In genomic region chr11:9581556-9582161, GRCh38 we compare ENCODE assay signal across 21 cellular contexts. TPM values are rescaled to one million over a fixed set of nuclear protein-coding genes. Genes with fewer than 3 reads are reported as not detected.
DNase-seq lines count a peak whose midpoint lies in the region; ATAC-seq, FAIRE-seq and TF ChIP-seq lines count a peak whose summit lies in the region.
"Had no signal": no experiment of that assay in that cellular context is flagged by ENCODE, and none has a peak within 500 bp of the region (broad histone marks: within the 10 kb centered on the region; RNA-seq: fewer than 3 reads in every experiment).

No MANE protein-coding gene starts in this region.

- H3K79me2 ChIP-seq in DOHH2 (ENCODE audit: control insufficient read depth, low read length) (peaks cover 87% of the 10 kb centered on the region), Loucy (ENCODE audit: insufficient read depth, low read length) (peaks cover 88% of the 10 kb centered on the region), H1 (ENCODE audit: control insufficient read depth in 1 of 2, insufficient read depth in 2 of 2, low read length in 2 of 2) (peaks cover 6 to 48% of the 10 kb centered on the region in 2 experiments)

- H4K20me1 ChIP-seq in DOHH2 (ENCODE audit: control insufficient read depth, insufficient read depth, low read depth, low read length) (0 out of 2 replicates have a peak, but pooled peaks cover 9% of the 10 kb centered on the region), Loucy (ENCODE audit: insufficient read depth, low read length, poor library complexity, severe bottlenecking) (peaks cover 62% of the 10 kb centered on the region), H1 (replicated peaks in 1 of 2; ENCODE audit: control insufficient read depth in 1 of 2, insufficient read depth in 2 of 2, low read length in 2 of 2) (peaks cover 0 to 8% of the 10 kb centered on the region in 2 experiments)

- TF ChIP-seq POLR2A in H1 (IDR thresholded peaks at IDR 0.05; ENCODE audit: control extremely low read depth in 1 of 2, low read depth in 2 of 2, low read length in 2 of 2), result peak in 1 of 2 experiments; percentile 68; a peak in 1 of 3 replicates

- H3K4me1 ChIP-seq in DOHH2 (ENCODE audit: control insufficient read depth, low read length) (peaks cover 77% of the 10 kb centered on the region), Loucy (ENCODE audit: insufficient read depth, low read length, poor library complexity, severe bottlenecking) (peaks cover 34% of the 10 kb centered on the region), H1 (replicated peaks in 1 of 4; ENCODE audit: control insufficient read depth in 3 of 4, insufficient read depth in 4 of 4, low read length in 3 of 4) (peaks cover 0 to 5% (median 1%) of the 10 kb centered on the region in 4 experiments; a peak in 2 of 7 replicates)
- H3K4me1 ChIP-seq: BE2C had no signal

- 93% methylated on average over 6 of the region's 6 CpGs; no CpG with 5 or more reads in 1 of the 2 experiments for WGBS in H1 (ENCODE audit: extremely low coverage in 1 of 2, insufficient coverage in 1 of 2, insufficient read length in 1 of 2, insufficient replicate concordance in 2 of 2, low coverage in 1 of 2, low lambda C conversion rate in 2 of 2, missing lambda C conversion rate in 1 of 2), 2 experiments

- peaks cover 70% of the 10 kb centered on the region for H3F3A ChIP-seq in DOHH2 (ENCODE audit: control insufficient read depth, insufficient read depth)
- H3F3A ChIP-seq in Loucy (ENCODE audit: low read depth), result no peaks in the 10 kb centered on the region; the same call in 1 of the 2 replicates

- no peak for TF ChIP-seq CTCF in DOHH2 (IDR thresholded peaks at IDR 0.05; ENCODE audit: low read depth, low read length, poor library complexity, severe bottlenecking)
- no peak for TF ChIP-seq CTCF in Loucy (conservative IDR thresholded peaks at IDR 0.05; ENCODE audit: low read length)
- no peak for TF ChIP-seq CTCF in H1 (IDR thresholded peaks at IDR 0.05; ENCODE audit: control extremely low read depth in 1 of 3, insufficient read depth in 1 of 3, low read depth in 1 of 3, low read length in 3 of 3)

- no peak overlapping the region for H3K9ac ChIP-seq in Loucy (ENCODE audit: low read depth, low read length, poor library complexity, severe bottlenecking)
- no peak overlapping the region for H3K9ac ChIP-seq in H1 (replicated peaks in 1 of 4; ENCODE audit: extremely low read depth in 1 of 4, low read depth in 3 of 4, low read length in 3 of 4)

- H3K9me2 ChIP-seq in DOHH2 (replicated peaks; ENCODE audit: control insufficient read depth, low read length), result no peaks in the 10 kb centered on the region
- no peaks in the 10 kb centered on the region for H3K9me2 ChIP-seq in Loucy (replicated peaks; ENCODE audit: low read depth, low read length)

- CTCF ChIA-PET in H1 (lab: Charles Lee; ENCODE audit: partially characterized antibody), result interaction anchor here (1.0 to 1.2 kb wide), 2 partner anchors 12 to 31 kb away, joined by 4 to 5 read pairs; no protein-coding TSS in a partner anchor

- no peak overlapping the region for H3K56ac ChIP-seq in H1 (replicated peaks; ENCODE audit: insufficient read length, low read depth, low read length)

- TF ChIP-seq EP300 in H1 (IDR thresholded peaks at IDR 0.05; ENCODE audit: borderline replicate concordance in 1 of 2, low read depth in 2 of 2, low read length in 2 of 2), result no peak

- H3K9me3 ChIP-seq in DOHH2 (ENCODE audit: control insufficient read depth, insufficient read depth, low read length), result no peaks in the 10 kb centered on the region
- no peaks in the 10 kb centered on the region for H3K9me3 ChIP-seq in Loucy (ENCODE audit: insufficient read depth, low read depth, low read length)
- H3K9me3 ChIP-seq in H1 (ENCODE audit: insufficient read depth in 2 of 2, low read depth in 1 of 2, low read length in 1 of 2), result no peaks in the 10 kb centered on the region
- H3K9me3 ChIP-seq: BE2C had no signal

- H2BK12ac ChIP-seq in H1 (ENCODE audit: low read depth, low read length), result no peak overlapping the region

- H3K27me3 ChIP-seq in DOHH2 (ENCODE audit: control insufficient read depth, low read length) (no peaks in the 10 kb centered on the region), Loucy (ENCODE audit: insufficient read depth, low read length, poor library complexity, severe bottlenecking) (no peaks in the 10 kb centered on the region), H1 (replicated peaks in 1 of 4; ENCODE audit: control insufficient read depth in 3 of 4, extremely low read depth in 1 of 4, insufficient read depth in 3 of 4, low read length in 3 of 4) (no peaks in the 10 kb centered on the region)
- H3K27me3 ChIP-seq: BE2C had no signal

- H3K4ac ChIP-seq in H1 (replicated peaks; ENCODE audit: insufficient read length, low read depth, low read length), result no peak overlapping the region

- H3K14ac ChIP-seq in H1 (ENCODE audit: insufficient read length), result no peak overlapping the region

- TF ChIP-seq RAD21 in H1 (IDR thresholded peaks at IDR 0.05 in 1 of 2, conservative IDR thresholded peaks at IDR 0.05 in 1 of 2; ENCODE audit: low read depth in 2 of 2, low read length in 2 of 2), result no peak

- H3K18ac ChIP-seq in H1 (ENCODE audit: extremely low read depth, low read length), result no peak overlapping the region

- no peak overlapping the region for H2BK15ac ChIP-seq in H1 (ENCODE audit: low read length)

- H4K8ac ChIP-seq in H1 (ENCODE audit: extremely low read depth, insufficient read depth, low read length), result no peak overlapping the region

- peak overlapping the region; percentile 29 for H3K4me2 ChIP-seq in DOHH2 (ENCODE audit: low read length)
- H3K4me2 ChIP-seq in Loucy (ENCODE audit: low read depth, low read length, poor library complexity, severe bottlenecking), result peak overlapping the region; percentile 44
- H3K4me2 ChIP-seq in H1 (ENCODE audit: insufficient read depth in 1 of 2, low read depth in 2 of 2, low read length in 2 of 2), result no peak overlapping the region

- H2BK120ac ChIP-seq in H1 (replicated peaks; ENCODE audit: low read depth, low read length), result no peak overlapping the region

- H3K4me3 ChIP-seq in DOHH2 (ENCODE audit: low read length) (peak overlapping the region; percentile 12; the same call in 1 of the 2 replicates), Loucy (ENCODE audit: low read length, poor library complexity, severe bottlenecking) (no peak overlapping the region), H1 (ENCODE audit: extremely low read depth in 1 of 4, insufficient read depth in 2 of 4, low read depth in 3 of 4, low read length in 4 of 4) (no peak overlapping the region)

- no peak overlapping the region for H3K23ac ChIP-seq in H1 (ENCODE audit: insufficient read length)

- peaks cover 94% of the 10 kb centered on the region for H3K36me3 ChIP-seq in DOHH2 (ENCODE audit: control insufficient read depth, low read length)
- H3K36me3 ChIP-seq in Loucy (ENCODE audit: insufficient read depth, low read length), result peaks cover 81% of the 10 kb centered on the region
- peaks cover 24 to 99% (median 79%) of the 10 kb centered on the region in 4 experiments for H3K36me3 ChIP-seq in H1 (ENCODE audit: control insufficient read depth in 2 of 4, insufficient read depth in 4 of 4, low read length in 3 of 4)

- FAIRE-seq in GM19239 (lab: Jason Lieb, UNC), result peak; percentile 28
- no peak for FAIRE-seq in H1 (lab: Jason Lieb, UNC)

- no peak overlapping the region for H2BK20ac ChIP-seq in H1 (ENCODE audit: low read length)

- H3K79me1 ChIP-seq in H1 (ENCODE audit: low read depth, low read length), result 0 out of 2 replicates have a peak, but pooled peaks cover 2% of the 10 kb centered on the region

- H3K27ac ChIP-seq in DOHH2 (ENCODE audit: low read depth, low read length), result no peak overlapping the region
- no peak overlapping the region for H3K27ac ChIP-seq in H1 (ENCODE audit: low read depth, low read length)

- no peak overlapping the region for H2AK5ac ChIP-seq in H1 (ENCODE audit: low read depth, low read length)

- no peak overlapping the region for H4K91ac ChIP-seq in H1 (replicated peaks; ENCODE audit: insufficient read length, low read length)

- no peak overlapping the region for H4K5ac ChIP-seq in H1 (ENCODE audit: insufficient read length, low read depth, low read length)

- POLR2A ChIA-PET in H1 (lab: Charles Lee; ENCODE audit: partially characterized antibody), result interaction anchor here (1.1 to 2.9 kb wide), 5 partner anchors 8 to 19 kb away, joined by 3 to 16 read pairs (median 5); partner anchors contain the start of gene WEE1

- ATAC-seq in HG02938 (IDR thresholded peaks at IDR 0.05; ENCODE audit: unreplicated experiment) (no peak), GM21515 (IDR thresholded peaks at IDR 0.05; ENCODE audit: unreplicated experiment) (no peak)
- ATAC-seq: Right ventricle myocardium inferior had no signal

- H2AFZ ChIP-seq in Loucy (ENCODE audit: low read length) (no peak overlapping the region), H1 (ENCODE audit: low read length) (no peak overlapping the region)

- no peaks in the 10 kb centered on the region for H3K23me2 ChIP-seq in H1 (ENCODE audit: low read depth, low read length)

- DNase-seq in GM19239 (ENCODE audit: insufficient read length, low spot score) (no peak), H1 (ENCODE audit: low read depth in 1 of 2, low spot score in 2 of 2) (no peak), DMS 273 treated with DMSO at 0.1 percent for 48 hours (lab: John Stamatoyannopoulos, UW) (no peak)
- DNase-seq: BE2C; CD4-positive, CD25-positive, alpha-beta regulatory T cell; DMS79; GOT3; KG1; MV-4-11; NCI-H1105 treated with DMSO at 0.1 percent for 48 hours; NCI-H1694; NCI-H2081; NCI-H2171; NCI-H524 treated with DMSO at 0.1 percent for 48 hours; NCI-H82; SW 1271 had no signal

- no peak overlapping the region for H2BK5ac ChIP-seq in H1 (ENCODE audit: low read depth, low read length)

TF ChIP-seq in H1, 55 proteins besides CTCF, POLR2A, EP300 and RAD21:
- TF ChIP-seq SRF (IDR thresholded peaks at IDR 0.05; ENCODE audit: low read depth, low read length) (no peak), POLR2AphosphoS5 (IDR thresholded peaks at IDR 0.05; ENCODE audit: low read depth, low read length) (peak; percentile 53), RNF2 (IDR thresholded peaks at IDR 0.05; ENCODE audit: borderline replicate concordance, low read depth, low read length, missing control alignments, poor library complexity, severe bottlenecking) (no peak), RFX5 (IDR thresholded peaks at IDR 0.05; ENCODE audit: borderline replicate concordance, low read depth, low read length) (no peak)

RNA-seq across cellular contexts. Expression of gene WEE1, which starts 8.2 kb away (rescaled TPM):
- 115 and 120 TPM in 2 replicates for total RNA-seq in H1 (2021; fragmentation: NEBNext Ultra II Directional; extraction: Animal tissue kit (Norgen Biotek cat#: 25700))
- polyA plus RNA-seq in H1 (2011; rRNA removed), result 22.6 and 40.8 TPM in 2 replicates
- 49.2 TPM for polyA plus RNA-seq in H1 (2011; cell fraction: cytosol; rRNA removed)
- polyA plus RNA-seq in H1 (2011; cell fraction: nucleus; rRNA removed), result 21.5 TPM
- polyA plus RNA-seq in H1 (2012, experiment 1 of 2), result 55.4 to 89.1 TPM (median 63.7 TPM) in 4 replicates
- polyA plus RNA-seq in H1 (2012, experiment 2 of 2), result 19.5 TPM
- 55.2 TPM for polyA plus RNA-seq in H1 (2013, experiment 1 of 2)
- 53.3 TPM for polyA plus RNA-seq in H1 (2013, experiment 2 of 2)
- 48.9 and 53.0 TPM in 2 replicates for polyA minus RNA-seq in H1 (2011; rRNA and poly(A)+ RNA removed)
- polyA minus RNA-seq in H1 (2011; cell fraction: cytosol; rRNA and poly(A)+ RNA removed), result 37.4 TPM
- 91.8 TPM for polyA minus RNA-seq in H1 (2011; cell fraction: nucleus; rRNA and poly(A)+ RNA removed)

Comparison
In these comparisons a context has a peak if more than half of its experiments do, and no peak if none do; other contexts are left out.
1. H3K4me2 ChIP-seq: peak in DOHH2 (single experiment) and Loucy (single experiment); none in H1 (0 of 2).